ENCODE assay signal across 23 cellular contexts in genomic region chr5:18699681-18700080, GRCh38.
"Had no signal": no experiment of that assay in that cellular context is flagged by ENCODE, and none has a peak within 500 bp of the region (broad histone marks: within the 10 kb centered on the region; RNA-seq: fewer than 3 reads in every experiment).

No MANE protein-coding gene starts in this region.

- DNase-seq: activated B cell treated with CpG ODN at 0.5 μM for 24 hours; activated CD4-positive, alpha-beta T cell treated with anti-CD3 and anti-CD28 coated beads for 36 hours; activated CD4-positive, alpha-beta T cell treated with anti-CD3 and anti-CD28 coated beads, Interleukin-2, amount 50 U/mL, for 4 hours; activated CD8-positive, alpha-beta memory T cell treated with anti-CD3 and anti-CD28 coated beads for 24 hours; activated CD8-positive, alpha-beta memory T cell treated with anti-CD3 and anti-CD28 coated beads, Interleukin-2, amount 50 U/mL, for 4 hours; activated naive CD4-positive, alpha-beta T cell; activated T-cell treated with anti-CD3 and anti-CD28 coated beads, Interleukin-2, amount 50 U/mL, for 24 hours; amniotic stem cell; heart left ventricle; islet precursor cell; left cardiac atrium; naive thymus-derived CD4-positive, alpha-beta T cell; spleen; stimulated activated CD4-positive, alpha-beta T cell treated with anti-CD3 and anti-CD28 coated beads, Interleukin-4, amount 100 ng/mL, for 1 hour; stimulated activated naive CD8-positive, alpha-beta T cell treated with anti-CD3 and anti-CD28 coated beads, Interleukin-15, amount 100 ng/mL, for 72 hours; T1000; tibial artery had no signal

- ATAC-seq: activated CD4-positive, alpha-beta T cell treated with anti-CD3 and anti-CD28 coated beads for 36 hours; heart left ventricle; left cardiac atrium; naive thymus-derived CD4-positive, alpha-beta T cell; sciatic nerve; stimulated activated naive CD8-positive, alpha-beta T cell treated with anti-CD3 and anti-CD28 coated beads, Interleukin-15, amount 100 ng/mL, for 72 hours had no signal

- H3K27me3 Mint-ChIP-seq: activated B cell treated with CpG ODN at 0.5 μM for 24 hours; activated CD4-positive, alpha-beta T cell treated with anti-CD3 and anti-CD28 coated beads for 36 hours; activated naive CD8-positive, alpha-beta T cell; activated T-cell treated with anti-CD3 and anti-CD28 coated beads, Interleukin-2, amount 50 U/mL, for 24 hours; naive thymus-derived CD4-positive, alpha-beta T cell; stimulated activated naive CD8-positive, alpha-beta T cell treated with anti-CD3 and anti-CD28 coated beads, Interleukin-15, amount 100 ng/mL, for 72 hours had no signal

- H3K27ac Mint-ChIP-seq: naive thymus-derived CD4-positive, alpha-beta T cell; stimulated activated naive CD8-positive, alpha-beta T cell treated with anti-CD3 and anti-CD28 coated beads, Interleukin-15, amount 100 ng/mL, for 72 hours; T-helper 1 cell treated with Interleukin-12 subunit alpha and Interleukin-12 subunit beta and Interleukin-4 antibody, amounts not matched to agents 30 μg/mL and 1 μg/mL, for 36 hours had no signal

- H3K9me3 Mint-ChIP-seq: activated T-cell treated with anti-CD3 and anti-CD28 coated beads, Interleukin-2, amount 50 U/mL, for 24 hours; activated T-helper 2 cell treated with anti-CD3 and anti-CD28 coated beads, Interferon-gamma antibody, Interleukin-2, Interleukin-4, amounts not matched to agents 10 μg/mL and 5 μg/mL and 100 μg/mL, durations not matched to agents 14 hours and 24 hours and 36 hours; naive thymus-derived CD4-positive, alpha-beta T cell; stimulated activated naive CD8-positive, alpha-beta T cell treated with anti-CD3 and anti-CD28 coated beads, Interleukin-15, amount 100 ng/mL, for 72 hours; T-helper 1 cell treated with Interleukin-12 subunit alpha and Interleukin-12 subunit beta and Interleukin-4 antibody, amounts not matched to agents 30 μg/mL and 1 μg/mL, for 36 hours had no signal

- FAIRE-seq: bronchial epithelial cell, endometrium had no signal

- H3K4me3 Mint-ChIP-seq: T-helper 1 cell treated with Interleukin-12 subunit alpha and Interleukin-12 subunit beta and Interleukin-4 antibody, amounts not matched to agents 30 μg/mL and 1 μg/mL, for 36 hours had no signal

- H3K36me3 Mint-ChIP-seq: activated naive CD8-positive, alpha-beta T cell; naive thymus-derived CD4-positive, alpha-beta T cell had no signal
